ENCODE assay signal across 9 cellular contexts in the genomic region with DNA sequence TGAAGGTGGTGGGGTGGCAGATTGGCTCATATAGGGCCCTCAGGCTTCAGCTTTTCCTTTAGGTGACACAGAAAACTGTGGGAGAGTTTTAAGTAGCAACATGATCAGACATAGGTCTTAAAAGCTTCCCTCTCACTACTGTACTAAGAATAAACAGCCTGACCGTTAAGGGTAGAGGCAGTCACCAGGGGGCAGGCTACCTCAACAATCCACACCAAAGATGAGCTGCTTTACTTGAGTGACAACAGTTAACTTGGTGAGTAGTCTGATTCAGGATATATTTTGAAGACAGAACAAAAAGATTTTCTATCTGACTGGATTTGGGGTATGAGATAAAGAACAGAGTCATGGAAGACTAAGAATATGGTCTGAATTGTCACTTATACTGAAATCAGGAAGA. TPM values are rescaled to one million over a fixed set of nuclear protein-coding genes. Genes with fewer than 3 reads are reported as not detected.
DNase-seq lines count a peak whose midpoint lies in the region; ATAC-seq and TF ChIP-seq lines count a peak whose summit lies in the region.
"Had no signal": no experiment of that assay in that cellular context is flagged by ENCODE, and none has a peak within 500 bp of the region (broad histone marks: within the 10 kb centered on the region; RNA-seq: fewer than 3 reads in every experiment).

No MANE protein-coding gene starts in this region.

- ATAC-seq in GM19463 (IDR thresholded peaks at IDR 0.05; ENCODE audit: unreplicated experiment): peak; percentile 67
- no peak for ATAC-seq in HG03460 (IDR thresholded peaks at IDR 0.05; ENCODE audit: unreplicated experiment)

- H3K9me3 ChIP-seq in CD4-positive, alpha-beta memory T cell (ENCODE audit: control insufficient read depth in 1 of 2, low read length in 2 of 2): no peaks in the 10 kb centered on the region

- peaks cover 51 to 73% of the 10 kb centered on the region in 2 donors for H3K36me3 Mint-ChIP-seq in CD4-positive, alpha-beta memory T cell
- H3K36me3 Mint-ChIP-seq in endothelial cell (ENCODE audit: low read depth, unreplicated experiment) (peaks cover 7% of the 10 kb centered on the region), nephron progenitor cell (ENCODE audit: low read depth) (peaks cover 35% of the 10 kb centered on the region), type B pancreatic cell (peaks cover 22% of the 10 kb centered on the region)

- H3K27ac ChIP-seq in CD4-positive, alpha-beta memory T cell (ENCODE audit: low read depth, low read length): no peak overlapping the region
- H3K27ac ChIP-seq: SK-N-MC had no signal

- peak; percentile 24 to 47 (median 38) for DNase-seq in CD4-positive, alpha-beta memory T cell
- peak; percentile 14 for DNase-seq in NCI-H2171 (lab: John Stamatoyannopoulos, UW)
- peak; percentile 44 for DNase-seq in activated CD4-positive, alpha-beta T cell treated with anti-CD3 and anti-CD28 coated beads, Interleukin-2, amount 50 U/mL, for 4 hours
- peak; percentile 53 for DNase-seq in endothelial cell (ENCODE audit: low spot score)
- peak; percentile 31 for DNase-seq in nephron progenitor cell
- DNase-seq in type B pancreatic cell (ENCODE audit: extremely low spot score, unreplicated experiment): no peak

- H3K27ac Mint-ChIP-seq in CD4-positive, alpha-beta memory T cell: peak overlapping the region in 3 of 7 donors; percentile 8 to 87 (median 33)
- H3K27ac Mint-ChIP-seq in endothelial cell (ENCODE audit: unreplicated experiment) (no peak overlapping the region), nephron progenitor cell (no peak overlapping the region), type B pancreatic cell (no peak overlapping the region)

- H3K4me3 ChIP-seq in CD4-positive, alpha-beta memory T cell (ENCODE audit: low read length in 2 of 2): no peak overlapping the region
- H3K4me3 ChIP-seq: SK-N-MC had no signal

- no peaks in the 10 kb centered on the region for H3K4me1 ChIP-seq in CD4-positive, alpha-beta memory T cell (ENCODE audit: insufficient read depth, low read length)

- H3K36me3 ChIP-seq in CD4-positive, alpha-beta memory T cell (ENCODE audit: insufficient read depth, low read length): peaks cover 49% of the 10 kb centered on the region

- no peaks in the 10 kb centered on the region for H3K27me3 Mint-ChIP-seq in CD4-positive, alpha-beta memory T cell
- H3K27me3 Mint-ChIP-seq in endothelial cell (ENCODE audit: unreplicated experiment) (peaks cover 3% of the 10 kb centered on the region), nephron progenitor cell (ENCODE audit: low read depth, poor library complexity) (no peaks in the 10 kb centered on the region), type B pancreatic cell (no peaks in the 10 kb centered on the region)

- TF ChIP-seq CTCF in endothelial cell (IDR thresholded peaks at IDR 0.05; ENCODE audit: unreplicated experiment) (peak; percentile 55), nephron progenitor cell (IDR thresholded peaks at IDR 0.05) (peak; percentile 51), type B pancreatic cell (conservative IDR thresholded peaks at IDR 0.05) (peak; percentile 74)

- peaks cover 0 to 4% (median 3%) of the 10 kb centered on the region in 4 donors for H3K4me1 Mint-ChIP-seq in CD4-positive, alpha-beta memory T cell
- peaks cover 1% of the 10 kb centered on the region for H3K4me1 Mint-ChIP-seq in endothelial cell (ENCODE audit: unreplicated experiment)
- H3K4me1 Mint-ChIP-seq in nephron progenitor cell: peaks cover 4% of the 10 kb centered on the region
- H3K4me1 Mint-ChIP-seq in type B pancreatic cell (ENCODE audit: unreplicated experiment): no peaks in the 10 kb centered on the region

- no peaks in the 10 kb centered on the region for H3K27me3 ChIP-seq in CD4-positive, alpha-beta memory T cell (ENCODE audit: insufficient read depth, low read length)

- no peaks in the 10 kb centered on the region for H3K9me3 Mint-ChIP-seq in CD4-positive, alpha-beta memory T cell
- H3K9me3 Mint-ChIP-seq in endothelial cell (ENCODE audit: unreplicated experiment) (no peaks in the 10 kb centered on the region), nephron progenitor cell (no peaks in the 10 kb centered on the region), type B pancreatic cell (no peaks in the 10 kb centered on the region)

- intact Hi-C loops in CD4-positive, alpha-beta memory T cell (cut with micrococcal nuclease): loop anchor here (2.0 kb wide), 1 partner anchor 232 kb away; no protein-coding TSS in a partner anchor

- no peak overlapping the region for H3K4me3 Mint-ChIP-seq in CD4-positive, alpha-beta memory T cell
- H3K4me3 Mint-ChIP-seq in endothelial cell (ENCODE audit: unreplicated experiment) (no peak overlapping the region), nephron progenitor cell (no peak overlapping the region), type B pancreatic cell (no peak overlapping the region)

- CTCF ChIA-PET in CD4-positive, alpha-beta memory T cell (lab: Charles Lee; ENCODE audit: partially characterized antibody): interaction anchor here (1.0 to 6.7 kb wide), 9 partner anchors 10 to 450 kb away, joined by 3 to 50 read pairs (median 7); no protein-coding TSS in a partner anchor

- POLR2A ChIA-PET in CD4-positive, alpha-beta memory T cell (lab: Charles Lee; ENCODE audit: partially characterized antibody): interaction anchor here (0.8 kb wide), 1 partner anchor 14 kb away, joined by 3 read pairs; no protein-coding TSS in a partner anchor

RNA-seq across cellular contexts. Expression of gene GPCPD1, which starts 53.7 kb away (rescaled TPM):
- total RNA-seq in CD4-positive, alpha-beta memory T cell: 10 to 100 TPM; 67.5 to 71.1 TPM
- 10 to 100 TPM; 25.3 to 31.0 TPM for polyA plus RNA-seq in CD4-positive, alpha-beta memory T cell
- 51.0 TPM for total RNA-seq in endothelial cell (ENCODE audit: unreplicated experiment)
- total RNA-seq in type B pancreatic cell (ENCODE audit: low replicate concordance): 31.0 and 37.5 TPM in 2 replicates
